Comparison of ENCODE assay signal across 9 cellular contexts in the genomic region with DNA sequence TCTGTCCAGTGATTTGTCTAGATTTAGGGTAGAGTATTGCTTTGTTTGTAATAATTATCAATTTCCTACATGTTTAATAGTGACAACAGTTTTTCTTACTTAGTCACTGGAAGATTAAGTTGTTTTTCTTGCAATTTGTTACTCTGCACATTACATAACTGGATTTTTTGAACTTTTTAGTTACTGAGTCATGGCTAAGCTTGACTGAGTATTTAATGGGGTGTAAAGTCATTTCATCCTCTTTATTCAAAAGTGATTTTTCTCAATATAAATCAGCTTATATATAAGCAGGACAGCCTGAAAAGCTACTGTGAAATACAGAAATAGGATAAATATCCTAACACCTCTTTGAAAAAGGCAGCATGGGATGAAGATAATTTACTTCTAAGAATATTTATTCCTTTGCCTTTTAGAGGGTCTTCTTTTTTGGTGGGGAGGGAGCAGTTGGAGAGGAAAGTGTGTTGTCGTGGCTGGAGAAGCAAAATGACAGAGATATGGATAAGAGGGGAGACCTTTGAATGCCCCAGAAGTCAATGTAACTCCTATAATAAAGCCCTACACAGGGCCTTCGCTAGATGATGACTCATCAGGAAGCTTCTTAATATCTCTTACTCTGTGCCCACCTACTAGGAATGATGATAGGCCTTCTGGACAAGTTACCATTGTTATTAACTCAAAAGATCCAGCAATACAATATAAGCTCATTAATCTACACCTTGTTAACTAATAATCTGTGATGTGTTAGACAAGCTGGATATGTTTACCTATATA. TPM values are rescaled to one million over a fixed set of nuclear protein-coding genes. Genes with fewer than 3 reads are reported as not detected.
A peak's percentile ranks its signal among the peaks of the same experiment; 100 is the strongest.
DNase-seq lines count a peak whose midpoint lies in the region; ATAC-seq and TF ChIP-seq lines count a peak whose summit lies in the region.
"Not testable (repeated sequence)": the region's sequence is repeated elsewhere in the genome, so short reads cannot be mapped to it uniquely, and the experiment has no call there.
"Had no signal": no experiment of that assay in that cellular context is flagged by ENCODE, and none has a peak within 500 bp of the region (broad histone marks: within the 10 kb centered on the region; RNA-seq: fewer than 3 reads in every experiment).

No MANE protein-coding gene starts in this region.

- H3K27me3 ChIP-seq in A673 (replicated peaks; ENCODE audit: insufficient read depth, low read depth, low read length, poor library complexity); PC-3 (ENCODE audit: low read length); adipocyte (replicated peaks; ENCODE audit: control insufficient read depth, insufficient read depth, low read length); cardiac muscle cell: not testable (repeated sequence)

- H3K4me3 ChIP-seq in A673 (ENCODE audit: low read depth, low read length, poor library complexity, severe bottlenecking); PC-3 (ENCODE audit: low read length); adipocyte (ENCODE audit: low read length); epithelial cell of proximal tubule (ENCODE audit: low read depth, low read length); cardiac muscle cell: not testable (repeated sequence)

- H3F3A ChIP-seq in PC-3 (ENCODE audit: low read length, unreplicated experiment), result not testable (repeated sequence)

- ATAC-seq in PC-3, result peak; percentile 68

- H4K20me1 ChIP-seq in PC-3 (ENCODE audit: low read length), result not testable (repeated sequence)

- not testable (repeated sequence) for H3K4me2 ChIP-seq in PC-3 (ENCODE audit: low read length)

- not testable (repeated sequence) for H3K27ac ChIP-seq in A673 (ENCODE audit: low read depth, low read length, poor library complexity, severe bottlenecking); PC-3 (ENCODE audit: low read length)
- H3K27ac ChIP-seq in cardiac muscle cell, result peak overlapping the region; percentile 66

- CTCF ChIA-PET in A673 (lab: Charles Lee) (interaction anchor here (0.7 kb wide), 1 partner anchor 708 kb away, joined by 10 read pairs; no protein-coding TSS in a partner anchor), PC-3 (lab: Charles Lee) (interaction anchor here (0.6 to 0.7 kb wide), 2 partner anchors 49 to 321 kb away, joined by 3 to 8 read pairs; no protein-coding TSS in a partner anchor)

- H3K9ac ChIP-seq in PC-3 (ENCODE audit: low read length); adipocyte (ENCODE audit: low read length): not testable (repeated sequence)

- DNase-seq in A673 (ENCODE audit: low spot score) (peak; percentile 59), EH (ENCODE audit: low read depth) (peak; percentile 76), HT1080 (ENCODE audit: low read depth) (peak; percentile 20), PC-3 (peak; percentile 29), adipocyte (ENCODE audit: low read depth) (peak; percentile 12), epithelial cell of proximal tubule (ENCODE audit: low read depth) (peak; percentile 39), cardiac muscle cell (ENCODE audit: low read depth in 1 of 2, low spot score in 1 of 2) (peak in 1 of 2 donors; percentile 60), myocyte (ENCODE audit: low read depth) (peak; percentile 4)

- POLR2A ChIA-PET in A673 (lab: Charles Lee; ENCODE audit: low non-redundant PET); PC-3 (lab: Charles Lee; ENCODE audit: unreplicated experiment): not testable (repeated sequence)

- not testable (repeated sequence) for H3K9me2 ChIP-seq in PC-3 (replicated peaks; ENCODE audit: low read length)

- TF ChIP-seq CTCF in A673 (conservative IDR thresholded peaks at IDR 0.05; ENCODE audit: low read depth, low read length); PC-3 (conservative IDR thresholded peaks at IDR 0.05; ENCODE audit: low read depth, low read length); epithelial cell of proximal tubule (conservative IDR thresholded peaks at IDR 0.05; ENCODE audit: low read depth, low read length); cardiac muscle cell (IDR thresholded peaks at IDR 0.05; ENCODE audit: low read depth, low read length): not testable (repeated sequence)

- not testable (repeated sequence) for H3K36me3 ChIP-seq in A673 (ENCODE audit: insufficient read depth, low read length, poor library complexity, severe bottlenecking); PC-3 (ENCODE audit: low read depth, low read length); adipocyte (ENCODE audit: control insufficient read depth, insufficient read depth, low read length, severe bottlenecking)
- H3K36me3 ChIP-seq in cardiac muscle cell, result peaks cover 24% of the 10 kb centered on the region

- not testable (repeated sequence) for H3K9me3 ChIP-seq in A673 (ENCODE audit: low read depth, low read length, poor library complexity, severe bottlenecking); PC-3 (ENCODE audit: low read length); adipocyte (ENCODE audit: control insufficient read depth, low read length); cardiac muscle cell (ENCODE audit: low read depth)

- H3K79me2 ChIP-seq in PC-3 (ENCODE audit: low read length), result not testable (repeated sequence)

- BruUV-seq in A673 (replicated peaks; lab: Mats Ljungman, UMichigan); PC-3 (replicated peaks; lab: Mats Ljungman, UMichigan): not testable (repeated sequence)

- intact Hi-C loops in A673 (cut with micrococcal nuclease; ENCODE audit: unreplicated experiment), result not testable (repeated sequence)
- intact Hi-C loops in PC-3 (cut with micrococcal nuclease), result loop anchor here (10.0 kb wide), 1 partner anchor 46 kb away; no protein-coding TSS in a partner anchor

- H3K4me1 ChIP-seq in A673 (ENCODE audit: insufficient read depth, low read length, poor library complexity, severe bottlenecking); PC-3 (ENCODE audit: insufficient read depth, low read length); adipocyte (ENCODE audit: control insufficient read depth, insufficient read depth, low read length); cardiac muscle cell (ENCODE audit: low read depth): not testable (repeated sequence)

- not testable (repeated sequence) for H2AFZ ChIP-seq in PC-3 (ENCODE audit: low read length)

RNA-seq across cellular contexts. Expression of gene TBX20, which starts 55.3 kb away (rescaled TPM):
- total RNA-seq in A673 (2021), result 1.8 TPM in 2 replicates
- 0.57 and 0.74 TPM in 2 replicates for total RNA-seq in HT1080 (2014; rRNA removed; shearing (Covaris generic))
- not detected in 2 replicates for polyA plus RNA-seq in HT1080 (2015; cell fraction: cytosol; rRNA removed)
- polyA plus RNA-seq in HT1080 (2015; cell fraction: nucleus; rRNA removed), result 0.72 TPM in 1 of 2 replicates, not detected in the other
- 0.47 and 1.1 TPM in 2 replicates for total RNA-seq in PC-3 (2014; rRNA removed)
- 0.69 and 1.8 TPM in 2 replicates for total RNA-seq in epithelial cell of proximal tubule
- 240 and 482 TPM in 2 replicates for total RNA-seq in cardiac muscle cell
- polyA plus RNA-seq in cardiac muscle cell, result 25.0 and 40.1 TPM in 2 replicates
- not detected in 2 replicates for total RNA-seq in myocyte
- not detected for polyA plus RNA-seq in myocyte (2012)
- total RNA-seq: CD8-positive, alpha-beta memory T cell had no signal
- polyA plus RNA-seq: CD8-positive, alpha-beta memory T cell had no signal

Comparison
In these comparisons a context has a peak if more than half of its experiments do, and no peak if none do; other contexts are left out.
1. RNA of gene TBX20, which starts 55.3 kb away (total RNA-seq): 240 to 482 TPM in cardiac muscle cell; 1.8 TPM in A673, 0.57 to 0.74 TPM in HT1080, 0.69 to 1.8 TPM in epithelial cell of proximal tubule, 0.47 to 1.1 TPM in PC-3 and not detected in myocyte; every median in the first group is over 10 times any median in the second.